ENCODE assay signal across 35 cellular contexts in the genomic region with DNA sequence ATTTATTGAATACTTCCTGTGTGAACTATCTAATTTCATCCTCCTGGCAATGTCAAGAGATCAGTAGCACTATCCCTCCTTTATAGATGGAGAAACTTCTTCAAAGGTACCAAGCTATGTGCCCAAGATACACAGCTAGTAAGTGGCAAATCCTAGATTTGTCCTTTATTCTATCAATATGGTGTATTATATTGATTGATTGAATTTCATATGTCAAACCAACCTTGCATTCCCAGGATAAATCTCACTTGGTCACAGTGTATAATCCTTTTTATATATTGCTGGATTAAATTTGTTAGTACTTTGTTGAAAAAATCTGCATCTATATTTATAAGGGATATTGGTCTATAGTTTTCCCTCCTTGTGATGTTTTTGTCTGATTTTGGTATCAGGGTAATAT.
"Had no signal": no experiment of that assay in that cellular context is flagged by ENCODE, and none has a peak within 500 bp of the region (broad histone marks: within the 10 kb centered on the region; RNA-seq: fewer than 3 reads in every experiment).

No MANE protein-coding gene starts in this region.

- H3K27me3 ChIP-seq: MG63 had no signal

- H3K4me3 ChIP-seq: MG63 had no signal

- H3K36me3 ChIP-seq: MG63 had no signal

- H3K9me3 ChIP-seq: MG63 had no signal

- DNase-seq: Karpas-422, Kasumi-1, MG63, MM.1S, MV-4-11, NCI-H1048, NCI-H1092, NCI-H1092 treated with DMSO at 0.1 percent for 48 hours, NCI-H1105, NCI-H1105 treated with DMSO at 0.1 percent for 48 hours, NCI-H1417, NCI-H1417 treated with DMSO at 0.1 percent for 48 hours, NCI-H1436, NCI-H1436 treated with DMSO at 0.1 percent for 48 hours, NCI-H146, NCI-H1694, NCI-H1694 treated with DMSO at 0.1 percent for 48 hours, NCI-H187, NCI-H187 treated with DMSO at 0.1 percent for 48 hours, NCI-H1930, NCI-H2029, NCI-H2029 treated with DMSO at 0.1 percent for 48 hours, NCI-H2081, NCI-H2081 treated with DMSO at 0.1 percent for 48 hours, NCI-H2107, NCI-H2171, NCI-H2171 treated with DMSO at 0.1 percent for 48 hours, NCI-H2227 treated with DMSO at 0.1 percent for 48 hours, NCI-H226, NCI-H345, NCI-H446, NCI-H446 treated with DMSO at 0.1 percent for 48 hours, NCI-H510A, NCI-H510A treated with DMSO at 0.1 percent for 48 hours, NCI-H524 had no signal
